In genomic region chr3:73030073-73030597, GRCh38 we compare ENCODE assay signal across 1 cellular context.
TF ChIP-seq lines count a peak whose summit lies in the region.

No MANE protein-coding gene starts in this region.

TF ChIP-seq in WTC11, 78 proteins besides CTCF, POLR2A, EP300 and RAD21 (continued from another document):
- no peak for TF ChIP-seq MAX (CRISPR knock-in tag; IDR thresholded peaks at IDR 0.05)
- no peak for TF ChIP-seq TP53 (CRISPR knock-in tag; IDR thresholded peaks at IDR 0.05)
- TF ChIP-seq ATF2 (CRISPR knock-in tag; IDR thresholded peaks at IDR 0.05; ENCODE audit: borderline replicate concordance, low read depth): no peak
- no peak for TF ChIP-seq CBFB (CRISPR knock-in tag; IDR thresholded peaks at IDR 0.05; ENCODE audit: low read depth)
- no peak for TF ChIP-seq MLX (CRISPR knock-in tag; IDR thresholded peaks at IDR 0.05)
- TF ChIP-seq SMAD4 (CRISPR knock-in tag; IDR thresholded peaks at IDR 0.05): no peak
- TF ChIP-seq SMAD3 (CRISPR knock-in tag; IDR thresholded peaks at IDR 0.05; ENCODE audit: borderline replicate concordance): no peak
- no peak for TF ChIP-seq USF1 (CRISPR knock-in tag; IDR thresholded peaks at IDR 0.05)
- no peak for TF ChIP-seq KAT7 (CRISPR knock-in tag; IDR thresholded peaks at IDR 0.05; ENCODE audit: borderline replicate concordance)
- TF ChIP-seq ATF1 (CRISPR knock-in tag; IDR thresholded peaks at IDR 0.05): no peak
- no peak for TF ChIP-seq ZNF317 (CRISPR knock-in tag; IDR thresholded peaks at IDR 0.05; ENCODE audit: borderline replicate concordance, low read depth)
- no peak for TF ChIP-seq RELA (CRISPR knock-in tag; IDR thresholded peaks at IDR 0.05; ENCODE audit: borderline replicate concordance)
- TF ChIP-seq ZNF671 (CRISPR knock-in tag; IDR thresholded peaks at IDR 0.05): no peak
- no peak for TF ChIP-seq JUN (CRISPR knock-in tag; IDR thresholded peaks at IDR 0.05)
- no peak for TF ChIP-seq USF2 (CRISPR knock-in tag; IDR thresholded peaks at IDR 0.05)
- TF ChIP-seq ZNF425 (CRISPR knock-in tag; conservative IDR thresholded peaks at IDR 0.05): no peak
